Comparison of ENCODE assay signal across 26 cellular contexts in genomic region chr17:16104189-16104588, GRCh38.
"Had no signal": no experiment of that assay in that cellular context is flagged by ENCODE, and none has a peak within 500 bp of the region (broad histone marks: within the 10 kb centered on the region; RNA-seq: fewer than 3 reads in every experiment).

No MANE protein-coding gene starts in this region.

- H3K27me3 ChIP-seq: brain microvascular endothelial cell, dorsolateral prefrontal cortex, esophagus squamous epithelium, gastroesophageal sphincter, heart right ventricle had no signal

- H3K4me3 ChIP-seq: coronary artery, dorsolateral prefrontal cortex, esophagus squamous epithelium, gastroesophageal sphincter, heart right ventricle had no signal

- ATAC-seq: activated CD4-positive, CD25-positive, alpha-beta regulatory T cell treated with anti-CD3 and anti-CD28 coated beads, Interleukin-2, amount 50 U/mL, for 24 hours; activated CD8-positive, alpha-beta T cell treated with anti-CD3 and anti-CD28 coated beads for 36 hours; activated T-cell treated with anti-CD3 and anti-CD28 coated beads, Interleukin-2, amount 50 U/mL, for 4 hours; activated T-helper 17 cell treated with anti-CD3 and anti-CD28 coated beads, Interleukin-2, amount 50 U/mL, for 72 hours; gastroesophageal sphincter; heart right ventricle; T-cell had no signal

- H3K27ac ChIP-seq: brain microvascular endothelial cell, coronary artery, esophagus squamous epithelium, heart right ventricle, WERI-Rb-1 had no signal

- DNase-seq: activated B cell treated with CpG ODN at 0.5 μM for 24 hours; activated CD4-positive, alpha-beta T cell treated with anti-CD3 and anti-CD28 coated beads for 48 hours; activated CD4-positive, alpha-beta T cell treated with anti-CD3 and anti-CD28 coated beads, Interleukin-2, amount 50 U/mL, for 1 hour; activated CD4-positive, alpha-beta T cell treated with anti-CD3 and anti-CD28 coated beads, Interleukin-2, amount 50 U/mL, for 48 hours; activated CD8-positive, alpha-beta memory T cell treated with anti-CD3 and anti-CD28 coated beads for 24 hours; activated CD8-positive, alpha-beta T cell treated with anti-CD3 and anti-CD28 coated beads for 36 hours; activated effector memory CD4-positive, alpha-beta T cell treated with Interleukin-2 at 50 U/mL for 16 hours; activated gamma-delta T cell treated with Interleukin-2 at 50 U/mL for 16 hours; activated naive CD4-positive, alpha-beta T cell treated with Interleukin-2 at 50 U/mL for 16 hours; activated naive CD8-positive, alpha-beta T cell treated with anti-CD3 and anti-CD28 coated beads, Interleukin-2, amount 10 ng/mL, durations not matched to agents 7 days and 5 days; activated T-cell treated with anti-CD3 and anti-CD28 coated beads, Interleukin-2, amount 50 U/mL, for 4 hours; brain microvascular endothelial cell; dorsolateral prefrontal cortex; effector memory CD4-positive, alpha-beta T cell; endodermal cell; erythroblast; esophagus squamous epithelium; foreskin melanocyte; heart right ventricle; T-cell; T1000; WERI-Rb-1 had no signal

- H3K9me3 ChIP-seq: esophagus squamous epithelium, gastroesophageal sphincter, heart right ventricle had no signal
